ENCODE assay signal across 23 cellular contexts in the genomic region with DNA sequence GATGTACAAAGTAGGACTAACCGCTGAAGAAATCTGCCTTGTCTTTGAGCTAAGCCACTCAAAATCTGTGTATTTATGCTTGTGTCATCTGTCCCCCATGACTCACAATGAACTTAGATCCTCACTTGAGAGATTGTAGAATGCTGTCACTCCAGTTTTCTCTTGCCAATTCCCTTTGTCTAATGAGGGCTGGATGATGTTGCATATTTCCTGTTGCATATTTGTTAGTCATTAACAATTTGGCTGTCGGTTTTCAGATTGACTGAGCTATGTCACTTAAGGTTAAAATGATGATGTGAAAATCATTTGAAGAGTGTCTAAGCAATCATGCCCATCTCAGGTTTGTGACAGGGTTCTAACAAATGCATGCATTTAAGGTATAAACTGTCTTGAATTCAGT.
DNase-seq lines count a peak whose midpoint lies in the region; ATAC-seq, FAIRE-seq and TF ChIP-seq lines count a peak whose summit lies in the region.
"Had no signal": no experiment of that assay in that cellular context is flagged by ENCODE, and none has a peak within 500 bp of the region (broad histone marks: within the 10 kb centered on the region; RNA-seq: fewer than 3 reads in every experiment).

No MANE protein-coding gene starts in this region.

- no peak for TF ChIP-seq CTCF in hepatocyte (IDR thresholded peaks at IDR 0.05; ENCODE audit: poor library complexity)

- H4K20me1 ChIP-seq in hepatocyte (ENCODE audit: insufficient read depth, poor library complexity, severe bottlenecking), result no peaks in the 10 kb centered on the region

- no peak overlapping the region for H2AFZ ChIP-seq in hepatocyte

- no peaks in the 10 kb centered on the region for H3K9me2 ChIP-seq in hepatocyte (replicated peaks; ENCODE audit: insufficient read depth)

- H3K27ac ChIP-seq in hepatocyte, result no peak overlapping the region
- H3K27ac ChIP-seq: cardiac muscle cell, upper lobe of right lung had no signal

- no peaks in the 10 kb centered on the region for H3K79me2 ChIP-seq in hepatocyte

- H3K4me2 ChIP-seq in hepatocyte, result no peak overlapping the region

- H3K36me3 ChIP-seq in hepatocyte (replicated peaks; ENCODE audit: insufficient read depth, low read depth), result no peaks in the 10 kb centered on the region
- no peaks in the 10 kb centered on the region for H3K36me3 ChIP-seq in H7 (replicated peaks; ENCODE audit: control insufficient read depth, insufficient read depth, low read length)
- H3K36me3 ChIP-seq: cardiac muscle cell, upper lobe of right lung had no signal

- no peak overlapping the region for H3K4me3 ChIP-seq in hepatocyte
- H3K4me3 ChIP-seq in H7 (ENCODE audit: insufficient read depth, low read depth, low read length), result no peak overlapping the region
- H3K4me3 ChIP-seq: cardiac muscle cell, upper lobe of right lung had no signal

- DNase-seq in A172 (ENCODE audit: low spot score) (peak; percentile 68), GM03348 (ENCODE audit: low spot score) (peak; percentile 24), RCC 7860 (ENCODE audit: low spot score) (peak; percentile 86), hepatocyte (ENCODE audit: low spot score) (peak; percentile 6), CD1c-positive myeloid dendritic cell (ENCODE audit: extremely low spot score) (no peak), HK-2 (ENCODE audit: unreplicated experiment) (no peak), H7 (no peak)
- DNase-seq: activated CD4-positive, alpha-beta T cell treated with anti-CD3 and anti-CD28 coated beads, Interleukin-2, amount 10 ng/mL, durations not matched to agents 7 days and 5 days; activated CD8-positive, alpha-beta memory T cell treated with anti-CD3 and anti-CD28 coated beads, Interleukin-2, amount 50 U/mL, for 48 hours; activated effector memory CD4-positive, alpha-beta T cell treated with anti-CD3 and anti-CD28 coated beads, Interleukin-2, amount 50 U/mL, for 16 hours; erythroblast; GOT3; midbrain; NCI-H1436; NCI-H2171 treated with DMSO at 0.1 percent for 48 hours; small intestine; stimulated activated CD4-positive, alpha-beta T cell treated with anti-CD3 and anti-CD28 coated beads, Interleukin-4, amount 100 ng/mL, for 1 hour; T-cell; upper lobe of right lung had no signal

- no peaks in the 10 kb centered on the region for H3K4me1 ChIP-seq in hepatocyte (ENCODE audit: insufficient read depth)
- H3K4me1 ChIP-seq: upper lobe of right lung had no signal

- no peaks in the 10 kb centered on the region for H3K9me3 ChIP-seq in hepatocyte (ENCODE audit: low read depth)
- H3K9me3 ChIP-seq: upper lobe of right lung had no signal

- 68% methylated on average over 2 of the region's 2 CpGs for WGBS in hepatocyte (ENCODE audit: low lambda C conversion rate, missing lambda C conversion rate)

- ATAC-seq in HG03460 (IDR thresholded peaks at IDR 0.05; ENCODE audit: unreplicated experiment), result no peak
- ATAC-seq: left lobe of liver, Right ventricle myocardium inferior, T-cell, upper lobe of right lung had no signal

- peak; percentile 87 for FAIRE-seq in RCC 7860 (lab: Jason Lieb, UNC)
- FAIRE-seq: small intestine had no signal

- H3K27me3 ChIP-seq in hepatocyte (no peaks in the 10 kb centered on the region), H7 (ENCODE audit: control insufficient read depth, insufficient read depth, low read length) (no peaks in the 10 kb centered on the region)
- H3K27me3 ChIP-seq: cardiac muscle cell, upper lobe of right lung had no signal

Comparison
In these comparisons a context has a peak if more than half of its experiments do, and no peak if none do; other contexts are left out.
1. DNase-seq: peak in A172 (single experiment), GM03348 (single experiment), RCC 7860 (single experiment) and hepatocyte (single experiment); none in CD1c-positive myeloid dendritic cell (single experiment), HK-2 (single experiment) and H7 (single experiment).